ENCODE assay signal across 12 cellular contexts in the genomic region with DNA sequence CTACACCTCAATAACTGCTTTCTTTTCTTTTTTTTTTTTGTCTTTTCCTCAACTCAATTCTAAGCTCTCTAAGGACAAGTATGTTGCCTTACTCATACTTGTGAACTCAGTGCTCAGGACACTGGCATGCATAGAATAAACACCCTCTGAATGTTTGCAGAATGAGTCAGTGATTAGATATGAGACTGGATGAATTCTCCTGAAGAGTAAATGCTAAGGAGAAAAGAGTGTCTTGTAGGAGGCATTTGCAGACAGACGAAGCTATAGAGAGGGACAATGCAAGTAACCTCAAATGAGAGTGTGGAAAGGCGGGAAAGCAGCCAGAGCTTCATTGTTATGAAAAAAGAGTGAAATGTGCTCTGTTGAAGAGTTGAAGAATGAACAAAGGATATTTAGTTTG.
DNase-seq lines count a peak whose midpoint lies in the region; ATAC-seq, FAIRE-seq and TF ChIP-seq lines count a peak whose summit lies in the region.
"Had no signal": no experiment of that assay in that cellular context is flagged by ENCODE, and none has a peak within 500 bp of the region (broad histone marks: within the 10 kb centered on the region; RNA-seq: fewer than 3 reads in every experiment).

No MANE protein-coding gene starts in this region.

- H3K4me3 ChIP-seq in A549 (no peak overlapping the region), astrocyte of the cerebellum (ENCODE audit: low read depth, low read length) (no peak overlapping the region)
- H3K4me3 ChIP-seq: BLaER1 had no signal

- H3K4me2 ChIP-seq in A549, result peak overlapping the region; percentile 70
- H3K4me2 ChIP-seq: BLaER1 had no signal

- in situ Hi-C loops in astrocyte of the cerebellum (cut with HindIII; ENCODE audit: low sequenced_read_pairs), result no loop called here

- TF ChIP-seq CTCF in A549 (IDR thresholded peaks at IDR 0.05), result no peak
- no peak for TF ChIP-seq CTCF in astrocyte of the cerebellum (IDR thresholded peaks at IDR 0.05; ENCODE audit: low read depth, low read length, missing control alignments)

- no peaks in the 10 kb centered on the region for H3K9me3 Mint-ChIP-seq in activated CD4-positive, alpha-beta T cell treated with anti-CD3 and anti-CD28 coated beads for 36 hours (ENCODE audit: low read depth)
- no peaks in the 10 kb centered on the region for H3K9me3 Mint-ChIP-seq in activated naive CD4-positive, alpha-beta T cell treated with anti-CD3 and anti-CD28 coated beads, Interleukin-2, amount 10 ng/mL, durations not matched to agents 7 days and 5 days

- WGBS in A549 (ENCODE audit: missing lambda C conversion rate), result 0% methylated on average over 2 of the region's 2 CpGs

- no peaks in the 10 kb centered on the region for H3K36me3 Mint-ChIP-seq in activated CD4-positive, alpha-beta T cell treated with anti-CD3 and anti-CD28 coated beads for 36 hours (ENCODE audit: low read depth)
- H3K36me3 Mint-ChIP-seq in activated naive CD4-positive, alpha-beta T cell treated with anti-CD3 and anti-CD28 coated beads, Interleukin-2, amount 10 ng/mL, durations not matched to agents 7 days and 5 days, result no peaks in the 10 kb centered on the region

- peak; percentile 49 to 54; a peak in 4 of 5 replicates for TF ChIP-seq RAD21 in A549 (conservative IDR thresholded peaks at IDR 0.05 in 1 of 2, IDR thresholded peaks at IDR 0.05 in 1 of 2)

- FAIRE-seq in A549 (lab: Jason Lieb, UNC), result peak; percentile 70

- H3K27ac Mint-ChIP-seq in activated CD4-positive, alpha-beta T cell treated with anti-CD3 and anti-CD28 coated beads for 36 hours, result no peak overlapping the region
- no peak overlapping the region for H3K27ac Mint-ChIP-seq in activated naive CD4-positive, alpha-beta T cell treated with anti-CD3 and anti-CD28 coated beads, Interleukin-2, amount 10 ng/mL, durations not matched to agents 7 days and 5 days

- DNase-seq in A549 (ENCODE audit: low read depth in 1 of 2, low spot score in 1 of 2) (peak; percentile 66 to 96), HT-29 (ENCODE audit: low spot score) (peak; percentile 52), astrocyte of the cerebellum (ENCODE audit: low read depth) (peak; percentile 92), iris pigment epithelial cell (ENCODE audit: low read depth) (peak; percentile 99), NCI-H1436 (lab: John Stamatoyannopoulos, UW) (no peak)
- no peak for DNase-seq in activated CD4-positive, alpha-beta T cell treated with anti-CD3 and anti-CD28 coated beads for 36 hours
- no peak for DNase-seq in activated naive CD4-positive, alpha-beta T cell treated with anti-CD3 and anti-CD28 coated beads, Interleukin-2, amount 10 ng/mL, durations not matched to agents 7 days and 5 days
- DNase-seq: activated CD8-positive, alpha-beta memory T cell treated with anti-CD3 and anti-CD28 coated beads, Interleukin-2, amount 50 U/mL, for 4 hours; NCI-H1048; SHP77 had no signal

- ATAC-seq in A549 (peak; percentile 100), HG02763 (IDR thresholded peaks at IDR 0.05; ENCODE audit: unreplicated experiment) (no peak)
- ATAC-seq in activated CD4-positive, alpha-beta T cell treated with anti-CD3 and anti-CD28 coated beads for 36 hours, result no peak

- intact Hi-C loops in activated CD4-positive, alpha-beta T cell treated with anti-CD3 and anti-CD28 coated beads for 36 hours (cut with DNase I, micrococcal nuclease), result no loop called here

- peaks cover 13% of the 10 kb centered on the region; the same call in 2 of the 3 replicates for H3K9me3 ChIP-seq in A549
- H3K9me3 ChIP-seq: BLaER1 had no signal

- POLR2A ChIA-PET in A549 (lab: Yijun Ruan, JAX), result interaction anchor here (1.1 to 1.2 kb wide), 2 partner anchors 123 to 239 kb away, joined by 3 to 6 read pairs; no protein-coding TSS in a partner anchor
- POLR2A ChIA-PET in activated CD4-positive, alpha-beta T cell treated with anti-CD3 and anti-CD28 coated beads for 36 hours (lab: Charles Lee), result no interaction called here

- no peaks in the 10 kb centered on the region for H3K4me1 Mint-ChIP-seq in activated CD4-positive, alpha-beta T cell treated with anti-CD3 and anti-CD28 coated beads for 36 hours
- no peaks in the 10 kb centered on the region for H3K4me1 Mint-ChIP-seq in activated naive CD4-positive, alpha-beta T cell treated with anti-CD3 and anti-CD28 coated beads, Interleukin-2, amount 10 ng/mL, durations not matched to agents 7 days and 5 days

- no peak overlapping the region for H3K4me3 Mint-ChIP-seq in activated CD4-positive, alpha-beta T cell treated with anti-CD3 and anti-CD28 coated beads for 36 hours
- H3K4me3 Mint-ChIP-seq in activated naive CD4-positive, alpha-beta T cell treated with anti-CD3 and anti-CD28 coated beads, Interleukin-2, amount 10 ng/mL, durations not matched to agents 7 days and 5 days, result no peak overlapping the region

- H3K4me1 ChIP-seq in A549, result peaks cover 21% of the 10 kb centered on the region
- H3K4me1 ChIP-seq: BLaER1 had no signal

- peak overlapping the region; percentile 81 to 89 for H3K27ac ChIP-seq in A549
- H3K27ac ChIP-seq: BLaER1 had no signal

- H3K27me3 Mint-ChIP-seq in activated CD4-positive, alpha-beta T cell treated with anti-CD3 and anti-CD28 coated beads for 36 hours, result peaks cover 2% of the 10 kb centered on the region
- no peaks in the 10 kb centered on the region for H3K27me3 Mint-ChIP-seq in activated naive CD4-positive, alpha-beta T cell treated with anti-CD3 and anti-CD28 coated beads, Interleukin-2, amount 10 ng/mL, durations not matched to agents 7 days and 5 days

- peak; percentile 44 to 65; a peak in 2 of 5 replicates for TF ChIP-seq EP300 in A549 (IDR thresholded peaks at IDR 0.05)

- CTCF ChIA-PET in A549 (lab: Yijun Ruan, JAX), result no interaction called here
- CTCF ChIA-PET in activated CD4-positive, alpha-beta T cell treated with anti-CD3 and anti-CD28 coated beads for 36 hours (lab: Charles Lee), result interaction anchor here (0.6 to 0.7 kb wide), 2 partner anchors 15 to 881 kb away, joined by 3 read pairs; no protein-coding TSS in a partner anchor
- CTCF ChIA-PET in activated naive CD4-positive, alpha-beta T cell treated with anti-CD3 and anti-CD28 coated beads, Interleukin-2, amount 10 ng/mL, durations not matched to agents 7 days and 5 days (lab: Charles Lee), result no interaction called here

- TF ChIP-seq POLR2A in A549 (IDR thresholded peaks at IDR 0.05; ENCODE audit: low read length), result no peak

TF ChIP-seq in A549, 52 proteins besides CTCF, POLR2A, EP300 and RAD21 (continues in another document):
- no peak for TF ChIP-seq NPAS2 (CRISPR knock-in tag; IDR thresholded peaks at IDR 0.05; ENCODE audit: borderline replicate concordance)
- TF ChIP-seq, protein P1, sequence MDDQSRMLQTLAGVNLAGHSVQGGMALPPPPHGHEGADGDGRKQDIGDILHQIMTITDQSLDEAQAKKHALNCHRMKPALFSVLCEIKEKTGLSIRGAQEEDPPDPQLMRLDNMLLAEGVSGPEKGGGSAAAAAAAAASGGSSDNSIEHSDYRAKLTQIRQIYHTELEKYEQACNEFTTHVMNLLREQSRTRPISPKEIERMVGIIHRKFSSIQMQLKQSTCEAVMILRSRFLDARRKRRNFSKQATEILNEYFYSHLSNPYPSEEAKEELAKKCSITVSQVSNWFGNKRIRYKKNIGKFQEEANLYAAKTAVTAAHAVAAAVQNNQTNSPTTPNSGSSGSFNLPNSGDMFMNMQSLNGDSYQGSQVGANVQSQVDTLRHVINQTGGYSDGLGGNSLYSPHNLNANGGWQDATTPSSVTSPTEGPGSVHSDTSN (IDR thresholded peaks at IDR 0.05), result no peak
- TF ChIP-seq HOXA7 (CRISPR knock-in tag; IDR thresholded peaks at IDR 0.05), result no peak
- no peak for TF ChIP-seq HDAC2 (IDR thresholded peaks at IDR 0.05)
- peak; percentile 92 for TF ChIP-seq FOSL2 (IDR thresholded peaks at IDR 0.05)
- TF ChIP-seq FOSL2 (CRISPR knock-in tag; IDR thresholded peaks at IDR 0.05), result peak; percentile 98
- peak in 1 of 2 experiments; percentile 71; a peak in 2 of 4 replicates for TF ChIP-seq CEBPB (IDR thresholded peaks at IDR 0.05)
- no peak for TF ChIP-seq PHF8 (IDR thresholded peaks at IDR 0.05; ENCODE audit: borderline replicate concordance, low read depth)
- TF ChIP-seq CBX2 (IDR thresholded peaks at IDR 0.05; ENCODE audit: borderline replicate concordance, low read depth), result no peak
- no peak for TF ChIP-seq EHF (CRISPR knock-in tag; IDR thresholded peaks at IDR 0.05)
- TF ChIP-seq, protein P2, sequence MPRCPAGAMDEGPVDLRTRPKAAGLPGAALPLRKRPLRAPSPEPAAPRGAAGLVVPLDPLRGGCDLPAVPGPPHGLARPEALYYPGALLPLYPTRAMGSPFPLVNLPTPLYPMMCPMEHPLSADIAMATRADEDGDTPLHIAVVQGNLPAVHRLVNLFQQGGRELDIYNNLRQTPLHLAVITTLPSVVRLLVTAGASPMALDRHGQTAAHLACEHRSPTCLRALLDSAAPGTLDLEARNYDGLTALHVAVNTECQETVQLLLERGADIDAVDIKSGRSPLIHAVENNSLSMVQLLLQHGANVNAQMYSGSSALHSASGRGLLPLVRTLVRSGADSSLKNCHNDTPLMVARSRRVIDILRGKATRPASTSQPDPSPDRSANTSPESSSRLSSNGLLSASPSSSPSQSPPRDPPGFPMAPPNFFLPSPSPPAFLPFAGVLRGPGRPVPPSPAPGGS (IDR thresholded peaks at IDR 0.05), result 0 out of 3 replicates have a peak, but pooled peaks have one; percentile 33
- TF ChIP-seq KDM5A (IDR thresholded peaks at IDR 0.05), result no peak
- peak; percentile 25; the same call in 1 of the 3 replicates for TF ChIP-seq SMC3 (IDR thresholded peaks at IDR 0.05)
- peak; percentile 96 for TF ChIP-seq GATA3 (IDR thresholded peaks at IDR 0.05; ENCODE audit: borderline replicate concordance)
- TF ChIP-seq NFE2L2 (conservative IDR thresholded peaks at IDR 0.05; ENCODE audit: low read length), result no peak
- TF ChIP-seq, protein P3, sequence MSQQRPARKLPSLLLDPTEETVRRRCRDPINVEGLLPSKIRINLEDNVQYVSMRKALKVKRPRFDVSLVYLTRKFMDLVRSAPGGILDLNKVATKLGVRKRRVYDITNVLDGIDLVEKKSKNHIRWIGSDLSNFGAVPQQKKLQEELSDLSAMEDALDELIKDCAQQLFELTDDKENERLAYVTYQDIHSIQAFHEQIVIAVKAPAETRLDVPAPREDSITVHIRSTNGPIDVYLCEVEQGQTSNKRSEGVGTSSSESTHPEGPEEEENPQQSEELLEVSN (IDR thresholded peaks at IDR 0.05; ENCODE audit: borderline replicate concordance, low read depth), result peak; percentile 95
- no peak for TF ChIP-seq HOXB5 (CRISPR knock-in tag; IDR thresholded peaks at IDR 0.05)
- no peak for TF ChIP-seq CHD4 (IDR thresholded peaks at IDR 0.05; ENCODE audit: borderline replicate concordance)
- no peak for TF ChIP-seq RNF2 (IDR thresholded peaks at IDR 0.05; ENCODE audit: borderline replicate concordance, low read depth)
- TF ChIP-seq, protein P4, sequence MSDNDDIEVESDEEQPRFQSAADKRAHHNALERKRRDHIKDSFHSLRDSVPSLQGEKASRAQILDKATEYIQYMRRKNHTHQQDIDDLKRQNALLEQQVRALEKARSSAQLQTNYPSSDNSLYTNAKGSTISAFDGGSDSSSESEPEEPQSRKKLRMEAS (IDR thresholded peaks at IDR 0.05), result peak; percentile 93

Comparison
In these comparisons a context has a peak if more than half of its experiments do, and no peak if none do; other contexts are left out.
1. ATAC-seq: peak in A549 (2 of 2); none in activated CD4-positive, alpha-beta T cell treated with anti-CD3 and anti-CD28 coated beads for 36 hours (single experiment) and HG02763 (single experiment).
2. DNase-seq: peak in A549 (2 of 2), HT-29 (single experiment), astrocyte of the cerebellum (single experiment) and iris pigment epithelial cell (single experiment); none in activated CD4-positive, alpha-beta T cell treated with anti-CD3 and anti-CD28 coated beads for 36 hours (single experiment), activated naive CD4-positive, alpha-beta T cell treated with anti-CD3 and anti-CD28 coated beads, Interleukin-2, amount 10 ng/mL, durations not matched to agents 7 days and 5 days (single experiment) and NCI-H1436 (single experiment).